ENCODE assay signal across 11 cellular contexts in the genomic region with DNA sequence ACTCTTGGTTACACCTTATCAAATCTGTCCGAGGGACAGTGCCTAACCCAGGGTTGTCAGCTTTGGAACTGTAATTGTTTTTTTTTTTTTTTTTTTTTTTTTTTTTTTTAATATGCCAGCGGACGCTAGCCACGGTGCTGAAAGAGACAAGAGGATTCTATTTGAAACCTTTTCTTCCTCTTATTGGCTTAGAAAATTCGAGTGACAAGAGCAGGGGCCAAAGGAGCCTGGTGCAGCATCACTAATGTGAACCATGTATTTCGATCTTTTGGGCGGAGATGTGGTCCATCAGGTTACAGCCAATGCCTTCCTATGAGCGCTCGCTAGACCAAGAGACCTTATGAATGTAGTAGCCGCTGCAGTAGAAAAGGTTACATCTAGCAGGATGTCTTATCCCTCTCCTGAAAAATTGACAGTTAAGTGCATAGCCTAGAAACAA. TPM values are rescaled to one million over a fixed set of nuclear protein-coding genes. Genes with fewer than 3 reads are reported as not detected.
DNase-seq lines count a peak whose midpoint lies in the region; ATAC-seq and TF ChIP-seq lines count a peak whose summit lies in the region.
"Had no signal": no experiment of that assay in that cellular context is flagged by ENCODE, and none has a peak within 500 bp of the region (broad histone marks: within the 10 kb centered on the region; RNA-seq: fewer than 3 reads in every experiment).

No MANE protein-coding gene starts in this region.

- H3K27me3 ChIP-seq in DND-41 (ENCODE audit: insufficient read depth, low read length, poor library complexity) (no peaks in the 10 kb centered on the region), gastroesophageal sphincter (peaks cover 34% of the 10 kb centered on the region)

- H3K4me1 ChIP-seq in DND-41 (ENCODE audit: insufficient read depth, low read length), result no peaks in the 10 kb centered on the region
- H3K4me1 ChIP-seq in gastroesophageal sphincter, result peaks cover 0 to 8% (median 0%) of the 10 kb centered on the region in 3 donors

- H4K20me1 ChIP-seq in DND-41 (ENCODE audit: insufficient read depth, low read length), result no peaks in the 10 kb centered on the region

- no peaks in the 10 kb centered on the region for H3K79me2 ChIP-seq in DND-41 (ENCODE audit: insufficient read depth, low read length)

- no peak overlapping the region for H3K4me3 ChIP-seq in DND-41 (ENCODE audit: low read depth in 1 of 2, low read length in 2 of 2)
- no peak overlapping the region for H3K4me3 ChIP-seq in gastroesophageal sphincter

- H3K4me2 ChIP-seq in DND-41 (ENCODE audit: insufficient read depth, low read length), result no peak overlapping the region

- DNase-seq in DND-41 (peak; percentile 3), M059J (ENCODE audit: low read depth) (peak; percentile 2), cerebellar nuclear complex (lab: John Stamatoyannopoulos, UW) (peak; percentile 43 to 57), myocyte (ENCODE audit: low read depth) (peak; percentile 60)
- DNase-seq in activated CD4-positive, alpha-beta T cell treated with anti-CD3 and anti-CD28 coated beads, Interleukin-2, amount 50 U/mL, for 1 hour, result no peak
- DNase-seq: activated CD4-positive, alpha-beta memory T cell treated with anti-CD3 and anti-CD28 coated beads for 36 hours; NCI-H187 treated with DMSO at 0.1 percent for 48 hours had no signal

- no peak overlapping the region for H2AFZ ChIP-seq in DND-41 (ENCODE audit: low read depth, low read length)

- H3K9ac ChIP-seq in DND-41 (ENCODE audit: low read depth, low read length), result no peak overlapping the region

- 9 to 15% methylated on average over 7 to 8 of the region's 10 CpGs for WGBS in gastroesophageal sphincter (ENCODE audit: low coverage in 1 of 2), 2 donors

- no peak for ATAC-seq in DND-41 (ENCODE audit: insufficient read depth, low read depth)
- no peak for ATAC-seq in HG03280 (IDR thresholded peaks at IDR 0.05; ENCODE audit: unreplicated experiment)
- ATAC-seq in gastroesophageal sphincter, result no peak
- no peak for ATAC-seq in HG03108 (IDR thresholded peaks at IDR 0.05; ENCODE audit: unreplicated experiment)

- H3K36me3 ChIP-seq in DND-41 (ENCODE audit: insufficient read depth, low read length) (no peaks in the 10 kb centered on the region), gastroesophageal sphincter (no peaks in the 10 kb centered on the region)

- no peaks in the 10 kb centered on the region for H3K9me3 ChIP-seq in DND-41 (ENCODE audit: insufficient read depth, low read length, severe bottlenecking)
- H3K9me3 ChIP-seq in gastroesophageal sphincter, result no peaks in the 10 kb centered on the region

- TF ChIP-seq CTCF in DND-41 (IDR thresholded peaks at IDR 0.05; ENCODE audit: borderline replicate concordance, extremely low read depth, low read length, poor library complexity, severe bottlenecking) (no peak), gastroesophageal sphincter (IDR thresholded peaks at IDR 0.05) (no peak)

- no peak for TF ChIP-seq POLR2A in gastroesophageal sphincter (IDR thresholded peaks at IDR 0.05)

- TF ChIP-seq EP300 in gastroesophageal sphincter (IDR thresholded peaks at IDR 0.05), result no peak

- H3K27ac ChIP-seq in DND-41 (ENCODE audit: low read length) (no peak overlapping the region), gastroesophageal sphincter (no peak overlapping the region)

RNA-seq across cellular contexts. Expression of a gene that starts 0.9 kb away (rescaled TPM):
- total RNA-seq in M059J (2014; rRNA removed; shearing (Covaris generic)), result 6.9 and 14.4 TPM in 2 replicates
- total RNA-seq in myocyte (12.7 and 15.5 TPM in 2 replicates), gastroesophageal sphincter (under 1 TPM; 0.12 to 0.67 (median 0.45) TPM)
- 5.4 TPM for polyA plus RNA-seq in myocyte (2012)
- total RNA-seq: activated CD4-positive, alpha-beta memory T cell treated with anti-CD3 and anti-CD28 coated beads for 36 hours; mononuclear cell had no signal
